14 cellular contexts compared by ENCODE assay signal in the genomic region with DNA sequence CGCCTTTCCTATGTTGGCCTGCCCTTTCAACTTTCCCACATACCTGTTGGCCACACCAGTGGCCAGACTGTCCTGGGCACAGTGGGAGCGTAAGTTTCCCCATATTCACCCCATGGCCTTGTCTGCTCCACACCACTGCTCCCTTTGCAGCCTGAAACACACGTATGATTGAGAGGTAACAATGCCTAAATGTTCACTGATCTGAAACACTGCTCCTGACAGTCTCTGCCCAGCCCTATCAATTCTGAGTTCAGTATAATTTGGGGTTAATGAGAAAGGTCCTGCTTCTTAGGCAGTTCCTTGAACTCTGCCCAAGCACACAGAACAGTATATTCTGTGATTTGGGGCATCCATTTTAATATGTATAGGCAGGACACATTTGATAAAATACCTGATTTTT. TPM values are rescaled to one million over a fixed set of nuclear protein-coding genes. Genes with fewer than 3 reads are reported as not detected.
A peak's percentile ranks its signal among the peaks of the same experiment; 100 is the strongest.
DNase-seq lines count a peak whose midpoint lies in the region; ATAC-seq, FAIRE-seq and TF ChIP-seq lines count a peak whose summit lies in the region.
"Had no signal": no experiment of that assay in that cellular context is flagged by ENCODE, and none has a peak within 500 bp of the region (broad histone marks: within the 10 kb centered on the region; RNA-seq: fewer than 3 reads in every experiment).

No MANE protein-coding gene starts in this region.

- H3K9me3 ChIP-seq in ascending aorta, result no peaks in the 10 kb centered on the region
- H3K9me3 ChIP-seq: BE2C, SJSA1 had no signal

- ATAC-seq in left colon (peak; percentile 8), HG02678 (IDR thresholded peaks at IDR 0.05; ENCODE audit: unreplicated experiment) (no peak), GM19324 (IDR thresholded peaks at IDR 0.05; ENCODE audit: low FRiP score, unreplicated experiment) (no peak)
- ATAC-seq in effector memory CD8-positive, alpha-beta T cell (replicated peaks), result no peak

- peaks cover 9 to 11% of the 10 kb centered on the region in 2 donors for H3K4me1 ChIP-seq in ascending aorta
- H3K4me1 ChIP-seq: SJSA1 had no signal

- DNase-seq in HTR-8/SVneo (ENCODE audit: insufficient read length, low spot score) (no peak), ascending aorta (ENCODE audit: low spot score in 2 of 2) (no peak), left colon (no peak), cortex of kidney (lab: John Stamatoyannopoulos, UW) (no peak)
- no peak for DNase-seq in effector memory CD8-positive, alpha-beta T cell
- DNase-seq: BE2C; CD4-positive, alpha-beta memory T cell; NCI-H1417 treated with DMSO at 0.1 percent for 48 hours; NCI-H2029; NCI-H510A treated with DMSO at 0.1 percent for 48 hours had no signal

- no peaks in the 10 kb centered on the region for H3K27me3 ChIP-seq in ascending aorta
- H3K27me3 ChIP-seq: BE2C, SJSA1 had no signal

- peaks cover 50 to 52% of the 10 kb centered on the region in 2 donors for H3K36me3 ChIP-seq in ascending aorta

- no peak overlapping the region for H3K4me3 ChIP-seq in ascending aorta
- H3K4me3 ChIP-seq: SJSA1 had no signal

- TF ChIP-seq CTCF in ascending aorta (IDR thresholded peaks at IDR 0.05), result no peak

- peaks cover 6 to 9% of the 10 kb centered on the region in 2 donors for H3K4me1 Mint-ChIP-seq in effector memory CD8-positive, alpha-beta T cell (ENCODE audit: low read depth in 2 of 2)

- no peaks in the 10 kb centered on the region for H3K27me3 Mint-ChIP-seq in effector memory CD8-positive, alpha-beta T cell
- H3K27me3 Mint-ChIP-seq: CD4-positive, alpha-beta memory T cell had no signal

- H3K27ac Mint-ChIP-seq in effector memory CD8-positive, alpha-beta T cell, result peak overlapping the region in 1 of 2 donors; percentile 81

- H3K36me3 Mint-ChIP-seq in effector memory CD8-positive, alpha-beta T cell (ENCODE audit: insufficient read depth), result peaks cover 40% of the 10 kb centered on the region

- H3K4me3 Mint-ChIP-seq in effector memory CD8-positive, alpha-beta T cell, result no peak overlapping the region
- H3K4me3 Mint-ChIP-seq: CD4-positive, alpha-beta memory T cell had no signal

- no peaks in the 10 kb centered on the region for H3K9me3 Mint-ChIP-seq in effector memory CD8-positive, alpha-beta T cell
- H3K9me3 Mint-ChIP-seq: CD4-positive, alpha-beta memory T cell had no signal

- intact Hi-C loops in ascending aorta (cut with DNase I) (no loop called here), left colon (cut with DNase I, micrococcal nuclease) (no loop called here)

- peak; percentile 26 for FAIRE-seq in HTR-8/SVneo (lab: Jason Lieb, UNC)
- FAIRE-seq: H54 had no signal

- peak overlapping the region; percentile 35 to 39 for H3K27ac ChIP-seq in ascending aorta
- H3K27ac ChIP-seq: SJSA1 had no signal

RNA-seq across cellular contexts. Expression of a gene that starts 52.2 kb away (rescaled TPM):
- total RNA-seq in ascending aorta (730 TPM), left colon (100 to 1,000 TPM; 815 to 870 TPM)
